10 cellular contexts compared by ENCODE assay signal in genomic region chr4:185679523-185679922, GRCh38.
"Had no signal": no experiment of that assay in that cellular context is flagged by ENCODE, and none has a peak within 500 bp of the region (broad histone marks: within the 10 kb centered on the region; RNA-seq: fewer than 3 reads in every experiment).

No MANE protein-coding gene starts in this region.

- H3K27ac ChIP-seq: GM23248, HL-60 had no signal

- ATAC-seq: HCT116, K562 had no signal

- H3K36me3 ChIP-seq: HAP-1 had no signal

- DNase-seq: GM23248, GOT3, H7, HFFc6, IMR-90, KG1 had no signal

- H3K4me1 ChIP-seq: HAP-1 had no signal

- FAIRE-seq: K562 had no signal

- H3K4me3 ChIP-seq: GM23248, HAP-1, K562 had no signal
